In genomic region chr4:145179201-145179860, GRCh38 we compare ENCODE assay signal across 1 cellular context.
TF ChIP-seq lines count a peak whose summit lies in the region.

No MANE protein-coding gene starts in this region.

TF ChIP-seq in liver, 16 proteins besides CTCF, POLR2A, EP300 and RAD21 (continued from another document):
- TF ChIP-seq ATF3 (IDR thresholded peaks at IDR 0.05) (no peak), FOXA1 (IDR thresholded peaks at IDR 0.05) (no peak), RXRA (IDR thresholded peaks at IDR 0.05) (peak; percentile 13), HNF4G (IDR thresholded peaks at IDR 0.05) (peak; percentile 44)
